In genomic region chr7:128074336-128074735, GRCh38 we compare ENCODE assay signal across 23 cellular contexts. TPM values are rescaled to one million over a fixed set of nuclear protein-coding genes. Genes with fewer than 3 reads are reported as not detected.
"Had no signal": no experiment of that assay in that cellular context is flagged by ENCODE, and none has a peak within 500 bp of the region (broad histone marks: within the 10 kb centered on the region; RNA-seq: fewer than 3 reads in every experiment).

No MANE protein-coding gene starts in this region.

- H3K27me3 Mint-ChIP-seq: activated CD4-positive, alpha-beta memory T cell treated with anti-CD3 and anti-CD28 coated beads, Interleukin-2, amount 10 ng/mL, durations not matched to agents 7 days and 5 days; activated CD4-positive, alpha-beta T cell treated with anti-CD3 and anti-CD28 coated beads, Interleukin-2, amount 10 ng/mL, durations not matched to agents 7 days and 5 days; activated naive CD4-positive, alpha-beta T cell treated with anti-CD3 and anti-CD28 coated beads, Interleukin-2, amount 50 U/mL, for 24 hours; activated naive CD8-positive, alpha-beta T cell treated with anti-CD3 and anti-CD28 coated beads, Interleukin-2, amount 50 U/mL, for 24 hours; brain; central memory CD8-positive, alpha-beta T cell had no signal

- DNase-seq: activated CD4-positive, alpha-beta memory T cell treated with anti-CD3 and anti-CD28 coated beads, Interleukin-2, amount 10 ng/mL, durations not matched to agents 7 days and 5 days; activated CD4-positive, alpha-beta T cell treated with anti-CD3 and anti-CD28 coated beads, Interleukin-2, amount 10 ng/mL, durations not matched to agents 7 days and 5 days; activated CD4-positive, CD25-positive, alpha-beta regulatory T cell; activated naive CD8-positive, alpha-beta T cell treated with anti-CD3 and anti-CD28 coated beads, Interleukin-2, amount 50 U/mL, for 24 hours; activated T-cell treated with anti-CD3 and anti-CD28 coated beads for 4 hours; amygdala; MG63; NCI-H1105; NCI-H1694 treated with DMSO at 0.1 percent for 48 hours; NCI-H2029 treated with DMSO at 0.1 percent for 48 hours; NCI-H345; NCI-H510A treated with DMSO at 0.1 percent for 48 hours; Right ventricle myocardium superior; SJCRH30; SK-N-SH; T-helper 1 cell had no signal

- H3K27me3 ChIP-seq: MG63, Peyer's patch, SJCRH30 had no signal

- H3K9ac ChIP-seq: SK-N-SH had no signal

- H3K36me3 ChIP-seq: MG63, Peyer's patch, SJCRH30 had no signal

- H3K9me3 Mint-ChIP-seq: activated CD4-positive, alpha-beta memory T cell treated with anti-CD3 and anti-CD28 coated beads, Interleukin-2, amount 10 ng/mL, durations not matched to agents 7 days and 5 days; activated CD4-positive, alpha-beta T cell treated with anti-CD3 and anti-CD28 coated beads, Interleukin-2, amount 10 ng/mL, durations not matched to agents 7 days and 5 days; activated naive CD4-positive, alpha-beta T cell treated with anti-CD3 and anti-CD28 coated beads, Interleukin-2, amount 50 U/mL, for 24 hours; activated naive CD8-positive, alpha-beta T cell treated with anti-CD3 and anti-CD28 coated beads, Interleukin-2, amount 50 U/mL, for 24 hours; brain; central memory CD8-positive, alpha-beta T cell had no signal

- H3K27ac ChIP-seq: Peyer's patch, RWPE1, SJCRH30 had no signal

- H3K4me3 Mint-ChIP-seq: activated CD4-positive, alpha-beta memory T cell treated with anti-CD3 and anti-CD28 coated beads, Interleukin-2, amount 10 ng/mL, durations not matched to agents 7 days and 5 days; activated CD4-positive, alpha-beta T cell treated with anti-CD3 and anti-CD28 coated beads, Interleukin-2, amount 10 ng/mL, durations not matched to agents 7 days and 5 days; activated naive CD4-positive, alpha-beta T cell treated with anti-CD3 and anti-CD28 coated beads, Interleukin-2, amount 50 U/mL, for 24 hours; activated naive CD8-positive, alpha-beta T cell treated with anti-CD3 and anti-CD28 coated beads, Interleukin-2, amount 50 U/mL, for 24 hours; brain; central memory CD8-positive, alpha-beta T cell had no signal

- H3K9me3 ChIP-seq: MG63, Peyer's patch, SJCRH30, SK-N-SH had no signal

- H3K4me2 ChIP-seq: SK-N-SH had no signal

- H3K4me1 Mint-ChIP-seq: activated CD4-positive, alpha-beta memory T cell treated with anti-CD3 and anti-CD28 coated beads, Interleukin-2, amount 10 ng/mL, durations not matched to agents 7 days and 5 days; central memory CD8-positive, alpha-beta T cell had no signal

- H3K4me3 ChIP-seq: MG63, Peyer's patch, SJCRH30 had no signal

- FAIRE-seq: astrocyte had no signal

- H3K27ac Mint-ChIP-seq: activated CD4-positive, alpha-beta memory T cell treated with anti-CD3 and anti-CD28 coated beads, Interleukin-2, amount 10 ng/mL, durations not matched to agents 7 days and 5 days; activated CD4-positive, alpha-beta T cell treated with anti-CD3 and anti-CD28 coated beads, Interleukin-2, amount 10 ng/mL, durations not matched to agents 7 days and 5 days; activated naive CD4-positive, alpha-beta T cell treated with anti-CD3 and anti-CD28 coated beads, Interleukin-2, amount 50 U/mL, for 24 hours; activated naive CD8-positive, alpha-beta T cell treated with anti-CD3 and anti-CD28 coated beads, Interleukin-2, amount 50 U/mL, for 24 hours had no signal

- H3K4me1 ChIP-seq: Peyer's patch had no signal

- ATAC-seq: activated naive CD8-positive, alpha-beta T cell treated with anti-CD3 and anti-CD28 coated beads, Interleukin-2, amount 50 U/mL, for 24 hours had no signal

RNA-seq across cellular contexts. Expression of gene LRRC4, which starts 43.1 kb away (rescaled TPM):
- total RNA-seq: activated CD4-positive, alpha-beta memory T cell treated with anti-CD3 and anti-CD28 coated beads, Interleukin-2, amount 10 ng/mL, durations not matched to agents 7 days and 5 days; activated CD4-positive, alpha-beta T cell treated with anti-CD3 and anti-CD28 coated beads, Interleukin-2, amount 10 ng/mL, durations not matched to agents 7 days and 5 days; T-helper 2 cell treated with Interferon-gamma antibody and Interleukin-4, amounts not matched to agents 100 ng/mL and 5 ng/mL, for 36 hours had no signal
